Comparison of ENCODE assay signal across 8 cellular contexts in the genomic region with DNA sequence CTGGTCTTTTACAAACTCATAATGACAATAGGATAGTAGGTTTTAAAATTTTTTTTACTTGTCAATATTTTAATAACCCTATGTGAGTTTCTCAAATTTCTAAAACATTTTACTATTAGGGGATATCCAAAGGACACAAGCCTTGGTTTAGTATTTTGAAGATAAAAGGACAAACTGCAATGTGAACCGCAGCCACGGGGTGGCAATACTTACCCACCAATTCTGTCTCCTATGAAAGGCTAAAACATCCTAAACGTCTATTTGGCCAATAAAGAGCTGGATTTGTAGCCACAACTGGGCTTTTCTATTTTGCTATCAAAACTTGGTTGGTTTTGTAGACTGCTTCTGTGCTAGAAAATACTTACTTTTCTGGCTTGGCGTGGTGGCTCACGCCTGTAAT. TPM values are rescaled to one million over a fixed set of nuclear protein-coding genes. Genes with fewer than 3 reads are reported as not detected.
DNase-seq lines count a peak whose midpoint lies in the region; ATAC-seq and TF ChIP-seq lines count a peak whose summit lies in the region.
"Not testable (repeated sequence)": the region's sequence is repeated elsewhere in the genome, so short reads cannot be mapped to it uniquely, and the experiment has no call there.

No MANE protein-coding gene starts in this region.

- not testable (repeated sequence) for H3K9me3 ChIP-seq in CD4-positive, alpha-beta T cell (ENCODE audit: control insufficient read depth, low read length); gastroesophageal sphincter; neutrophil

- not testable (repeated sequence) for H3K27ac ChIP-seq in CD4-positive, alpha-beta T cell (ENCODE audit: low read depth, low read length); gastroesophageal sphincter
- H3K27ac ChIP-seq in neutrophil = peak overlapping the region; percentile 67

- POLR2A ChIA-PET in CD4-positive, alpha-beta T cell (lab: Charles Lee) = interaction anchor here (1.1 kb wide), 1 partner anchor 685 kb away, joined by 4 read pairs; no protein-coding TSS in a partner anchor

- not testable (repeated sequence) for H3K9me3 Mint-ChIP-seq in CD4-positive, alpha-beta T cell; activated naive CD8-positive, alpha-beta T cell treated with anti-CD3 and anti-CD28 coated beads for 36 hours

- peaks cover 10% of the 10 kb centered on the region for H3K4me1 Mint-ChIP-seq in CD4-positive, alpha-beta T cell (ENCODE audit: low read depth)
- not testable (repeated sequence) for H3K4me1 Mint-ChIP-seq in activated naive CD8-positive, alpha-beta T cell treated with anti-CD3 and anti-CD28 coated beads for 36 hours

- peak overlapping the region; percentile 20 for H3K4me3 Mint-ChIP-seq in CD4-positive, alpha-beta T cell
- H3K4me3 Mint-ChIP-seq in activated naive CD8-positive, alpha-beta T cell treated with anti-CD3 and anti-CD28 coated beads for 36 hours = not testable (repeated sequence)

- CTCF ChIA-PET in CD4-positive, alpha-beta T cell (lab: Charles Lee) = not testable (repeated sequence)

- H3K27me3 ChIP-seq in CD4-positive, alpha-beta T cell (ENCODE audit: control insufficient read depth, insufficient read depth, low read length); gastroesophageal sphincter; neutrophil: not testable (repeated sequence)

- TF ChIP-seq POLR2A in gastroesophageal sphincter (IDR thresholded peaks at IDR 0.05) = not testable (repeated sequence)

- WGBS in gastroesophageal sphincter (ENCODE audit: low coverage in 1 of 2), 2 donors = no CpG with 5 or more reads among the region's 5 CpGs

- TF ChIP-seq CTCF in CD4-positive, alpha-beta T cell (IDR thresholded peaks at IDR 0.05) = peak; percentile 64
- TF ChIP-seq CTCF in gastroesophageal sphincter (IDR thresholded peaks at IDR 0.05) = peak in 3 of 4 experiments; percentile 59 to 77 (median 68)
- TF ChIP-seq CTCF in neutrophil (IDR thresholded peaks at IDR 0.05) = peak; percentile 67

- intact Hi-C loops in CD4-positive, alpha-beta T cell (cut with DNase I, micrococcal nuclease) = loop anchor here in 1 of 2 experiments (5.0 kb wide), 1 partner anchor 685 kb away; no protein-coding TSS in a partner anchor

- H3K4me3 ChIP-seq in gastroesophageal sphincter; neutrophil (ENCODE audit: low read depth in 1 of 2, low read length in 1 of 2): not testable (repeated sequence)

- not testable (repeated sequence) for TF ChIP-seq EP300 in gastroesophageal sphincter (IDR thresholded peaks at IDR 0.05)

- peaks cover 0 to 11% (median 5%) of the 10 kb centered on the region in 3 donors for H3K4me1 ChIP-seq in gastroesophageal sphincter
- H3K4me1 ChIP-seq in neutrophil (ENCODE audit: control insufficient read depth in 1 of 2, insufficient read depth in 1 of 2, low read depth in 1 of 2, low read length in 1 of 2) = peaks cover 12 to 24% of the 10 kb centered on the region in 2 experiments

- H3K36me3 Mint-ChIP-seq in CD4-positive, alpha-beta T cell (ENCODE audit: low read depth); activated naive CD8-positive, alpha-beta T cell treated with anti-CD3 and anti-CD28 coated beads for 36 hours: not testable (repeated sequence)

- ATAC-seq in CD4-positive, alpha-beta T cell (ENCODE audit: poor library complexity) = peak; percentile 38
- not testable (repeated sequence) for ATAC-seq in gastroesophageal sphincter

- not testable (repeated sequence) for H3K36me3 ChIP-seq in gastroesophageal sphincter, neutrophil

- DNase-seq in CD4-positive, alpha-beta T cell = peak; percentile 59 to 81 (median 68)
- peak; percentile 44 for DNase-seq in KG1 (lab: John Stamatoyannopoulos, UW)
- DNase-seq in NOMO-1 treated with DMSO at 0.1 percent for 48 hours (lab: John Stamatoyannopoulos, UW; ENCODE audit: unreplicated experiment) = peak; percentile 84
- peak; percentile 63 for DNase-seq in activated CD4-positive, alpha-beta T cell treated with anti-CD3 and anti-CD28 coated beads for 1 hour
- peak; percentile 64 for DNase-seq in activated naive CD8-positive, alpha-beta T cell treated with anti-CD3 and anti-CD28 coated beads for 36 hours
- peak; percentile 50 to 60 for DNase-seq in stimulated activated CD8-positive, alpha-beta memory T cell treated with anti-CD3 and anti-CD28 coated beads, Interleukin-2, amount 100 ng/mL, for 48 hours (ENCODE audit: low read depth in 2 of 2)

- not testable (repeated sequence) for H3K27me3 Mint-ChIP-seq in CD4-positive, alpha-beta T cell; activated naive CD8-positive, alpha-beta T cell treated with anti-CD3 and anti-CD28 coated beads for 36 hours

- H3K27ac Mint-ChIP-seq in CD4-positive, alpha-beta T cell; activated naive CD8-positive, alpha-beta T cell treated with anti-CD3 and anti-CD28 coated beads for 36 hours: not testable (repeated sequence)

RNA-seq across cellular contexts. Expression of gene RCC1L, which starts 4.0 kb away (rescaled TPM):
- 10 to 100 TPM; 16.6 to 17.5 TPM for total RNA-seq in CD4-positive, alpha-beta T cell
- 10 to 100 TPM; 63.4 to 66.1 TPM for total RNA-seq in activated naive CD8-positive, alpha-beta T cell treated with anti-CD3 and anti-CD28 coated beads for 36 hours
- total RNA-seq in gastroesophageal sphincter = 10 to 100 TPM; 49.5 to 75.0 (median 60.8) TPM

RNA-seq across cellular contexts. Expression of gene GTF2IRD2B, which starts 14.8 kb away (rescaled TPM):
- 10 to 100 TPM; 40.1 to 40.3 TPM for total RNA-seq in CD4-positive, alpha-beta T cell
- total RNA-seq in activated naive CD8-positive, alpha-beta T cell treated with anti-CD3 and anti-CD28 coated beads for 36 hours = 10 to 100 TPM in 1 of 2 experiments, 1 to 10 TPM in 1; 8.8 to 12.2 TPM
- 100 to 1,000 TPM in 1 of 4 donors, 10 to 100 TPM in 3; 60.1 to 106 (median 71.2) TPM for total RNA-seq in gastroesophageal sphincter
